Comparison of ENCODE assay signal across 12 cellular contexts in genomic region chr2:40499437-40499836, GRCh38. TPM values are rescaled to one million over a fixed set of nuclear protein-coding genes. Genes with fewer than 3 reads are reported as not detected.
"Had no signal": no experiment of that assay in that cellular context is flagged by ENCODE, and none has a peak within 500 bp of the region (broad histone marks: within the 10 kb centered on the region; RNA-seq: fewer than 3 reads in every experiment).

No MANE protein-coding gene starts in this region.

- DNase-seq: GM23248, GOT3, H7, H9, HCEC 1CT, HFFc6 had no signal

- FAIRE-seq: H1, H54 had no signal

- H3K9me3 ChIP-seq: HAP-1 had no signal

- H3K27ac ChIP-seq: GM23248 had no signal

- ATAC-seq: GM23338, HCT116 had no signal

- H3K4me3 ChIP-seq: GM23248, GM23338, HAP-1 had no signal

- H3K36me3 ChIP-seq: HAP-1 had no signal

- H3K4me1 ChIP-seq: HAP-1 had no signal

RNA-seq across cellular contexts. Expression of gene SLC8A1, which starts 47.5 kb away (rescaled TPM):
- total RNA-seq: H4 had no signal
